13 cellular contexts compared by ENCODE assay signal in genomic region chr14:43135877-43136411, GRCh38.
DNase-seq lines count a peak whose midpoint lies in the region; ATAC-seq and TF ChIP-seq lines count a peak whose summit lies in the region.
"Had no signal": no experiment of that assay in that cellular context is flagged by ENCODE, and none has a peak within 500 bp of the region (broad histone marks: within the 10 kb centered on the region; RNA-seq: fewer than 3 reads in every experiment).

No MANE protein-coding gene starts in this region.

- peak; percentile 1 for DNase-seq in GM06990 (ENCODE audit: extremely low read depth, insufficient read length)
- DNase-seq in chondrocyte (ENCODE audit: low spot score), result peak; percentile 88
- peak in 2 of 3 donors; percentile 41 to 46 for DNase-seq in right lobe of liver
- no peak for DNase-seq in upper lobe of right lung
- no peak for DNase-seq in ecto neural progenitor cell (ENCODE audit: low spot score)
- DNase-seq in type B pancreatic cell (ENCODE audit: extremely low spot score, unreplicated experiment), result no peak
- DNase-seq: C1 segment of cervical spinal cord; CD4-positive, alpha-beta T cell; DMS79; IMR-90 had no signal

- H3K27ac ChIP-seq in right lobe of liver (no peak overlapping the region), upper lobe of right lung (no peak overlapping the region)

- H3K4me1 ChIP-seq in right lobe of liver, result no peaks in the 10 kb centered on the region
- H3K4me1 ChIP-seq in upper lobe of right lung, result no peaks in the 10 kb centered on the region

- no CpG with 5 or more reads among the region's 23 CpGs for WGBS in right lobe of liver (ENCODE audit: insufficient coverage, low coverage, low lambda C conversion rate, missing lambda C conversion rate)

- TF ChIP-seq CTCF in GM06990 (IDR thresholded peaks at IDR 0.05; ENCODE audit: insufficient read depth, low read length, poor library complexity, severe bottlenecking) (no peak), chondrocyte (IDR thresholded peaks at IDR 0.05) (no peak), right lobe of liver (IDR thresholded peaks at IDR 0.05) (no peak), upper lobe of right lung (IDR thresholded peaks at IDR 0.05) (no peak), type B pancreatic cell (conservative IDR thresholded peaks at IDR 0.05) (no peak)

- H3K4me3 ChIP-seq in GM06990 (replicated peaks; ENCODE audit: low read depth, low read length), result no peak overlapping the region
- no peak overlapping the region for H3K4me3 ChIP-seq in right lobe of liver
- no peak overlapping the region for H3K4me3 ChIP-seq in upper lobe of right lung

- peaks cover 18% of the 10 kb centered on the region for H3K9me3 Mint-ChIP-seq in chondrocyte (ENCODE audit: low read depth)
- peaks cover 3% of the 10 kb centered on the region for H3K9me3 Mint-ChIP-seq in type B pancreatic cell

- no peak overlapping the region for H3K27ac Mint-ChIP-seq in chondrocyte (ENCODE audit: unreplicated experiment)
- no peak overlapping the region for H3K27ac Mint-ChIP-seq in type B pancreatic cell
- H3K27ac Mint-ChIP-seq: B cell; CD4-positive, alpha-beta T cell had no signal

- no peaks in the 10 kb centered on the region for H3K27me3 Mint-ChIP-seq in chondrocyte (ENCODE audit: low read depth)
- H3K27me3 Mint-ChIP-seq in type B pancreatic cell, result no peaks in the 10 kb centered on the region
- H3K27me3 Mint-ChIP-seq: B cell; CD4-positive, alpha-beta T cell had no signal

- H3K36me3 Mint-ChIP-seq in chondrocyte (ENCODE audit: low read depth) (no peaks in the 10 kb centered on the region), type B pancreatic cell (no peaks in the 10 kb centered on the region)

- no peaks in the 10 kb centered on the region for H3K36me3 ChIP-seq in GM06990 (ENCODE audit: control insufficient read depth, insufficient read depth, low read length)
- H3K36me3 ChIP-seq in right lobe of liver, result no peaks in the 10 kb centered on the region
- no peaks in the 10 kb centered on the region for H3K36me3 ChIP-seq in upper lobe of right lung

- H3K9me3 ChIP-seq in right lobe of liver, result no peaks in the 10 kb centered on the region
- no peaks in the 10 kb centered on the region for H3K9me3 ChIP-seq in upper lobe of right lung

- peak in 1 of 4 donors; percentile 16 for ATAC-seq in right lobe of liver
- peak; percentile 20 for ATAC-seq in upper lobe of right lung
- no peak for ATAC-seq in HG02763 (IDR thresholded peaks at IDR 0.05; ENCODE audit: unreplicated experiment)
- ATAC-seq: HCT116 had no signal

- H3K27me3 ChIP-seq in GM06990 (replicated peaks; ENCODE audit: control insufficient read depth, insufficient read depth, low read length) (no peaks in the 10 kb centered on the region), right lobe of liver (no peaks in the 10 kb centered on the region), upper lobe of right lung (no peaks in the 10 kb centered on the region)

- intact Hi-C loops in right lobe of liver (cut with DNase I) (no loop called here), upper lobe of right lung (cut with DNase I) (no loop called here)

- no peak for TF ChIP-seq POLR2A in right lobe of liver (IDR thresholded peaks at IDR 0.05)

- H3K4me3 Mint-ChIP-seq in chondrocyte (ENCODE audit: unreplicated experiment), result no peak overlapping the region
- no peak overlapping the region for H3K4me3 Mint-ChIP-seq in type B pancreatic cell
- H3K4me3 Mint-ChIP-seq: B cell; CD4-positive, alpha-beta T cell had no signal

- no peaks in the 10 kb centered on the region for H3K4me1 Mint-ChIP-seq in chondrocyte (ENCODE audit: low read depth)
- H3K4me1 Mint-ChIP-seq in type B pancreatic cell (ENCODE audit: unreplicated experiment), result no peaks in the 10 kb centered on the region
- H3K4me1 Mint-ChIP-seq: B cell had no signal

Comparison
In these comparisons a context has a peak if more than half of its experiments do, and no peak if none do; other contexts are left out.
1. DNase-seq: peak in GM06990 (single experiment), chondrocyte (single experiment) and right lobe of liver (2 of 3); none in upper lobe of right lung (single experiment), ecto neural progenitor cell (single experiment) and type B pancreatic cell (single experiment).